Comparison of ENCODE assay signal across 15 cellular contexts in genomic region chr9:121639619-121640018, GRCh38. TPM values are rescaled to one million over a fixed set of nuclear protein-coding genes. Genes with fewer than 3 reads are reported as not detected.
"Had no signal": no experiment of that assay in that cellular context is flagged by ENCODE, and none has a peak within 500 bp of the region (broad histone marks: within the 10 kb centered on the region; RNA-seq: fewer than 3 reads in every experiment).

No MANE protein-coding gene starts in this region.

- H3K36me3 ChIP-seq: thyroid gland, upper lobe of left lung, vagina, WERI-Rb-1 had no signal

- H3K9me3 Mint-ChIP-seq: stimulated activated naive CD8-positive, alpha-beta T cell treated with anti-CD3 and anti-CD28 coated beads, Interleukin-15, Interleukin-2, amounts not matched to agents 100 ng/mL and 50 ng/mL, for 24 hours had no signal

- DNase-seq: activated effector memory CD4-positive, alpha-beta T cell treated with Interleukin-2 at 50 U/mL for 16 hours; cortex of kidney; T-helper 17 cell; T1000 had no signal

- H3K27me3 ChIP-seq: body of pancreas, thyroid gland, upper lobe of left lung, vagina had no signal

- H3K4me3 Mint-ChIP-seq: activated naive CD8-positive, alpha-beta T cell; naive thymus-derived CD4-positive, alpha-beta T cell; stimulated activated naive CD8-positive, alpha-beta T cell treated with anti-CD3 and anti-CD28 coated beads, Interleukin-15, Interleukin-2, amounts not matched to agents 100 ng/mL and 50 ng/mL, for 24 hours; T-helper 17 cell had no signal

- H3K9me3 ChIP-seq: body of pancreas, thyroid gland, upper lobe of left lung, vagina had no signal

- ATAC-seq: activated CD4-positive, CD25-positive, alpha-beta regulatory T cell treated with anti-CD3 and anti-CD28 coated beads, Interleukin-2, amount 50 U/mL, for 24 hours; naive thymus-derived CD4-positive, alpha-beta T cell; T-helper 17 cell had no signal

- H3K27me3 Mint-ChIP-seq: activated naive CD8-positive, alpha-beta T cell; stimulated activated naive CD8-positive, alpha-beta T cell treated with anti-CD3 and anti-CD28 coated beads, Interleukin-15, Interleukin-2, amounts not matched to agents 100 ng/mL and 50 ng/mL, for 24 hours had no signal

- H3K36me3 Mint-ChIP-seq: activated naive CD8-positive, alpha-beta T cell; naive thymus-derived CD4-positive, alpha-beta T cell had no signal

- H3K27ac Mint-ChIP-seq: activated naive CD8-positive, alpha-beta T cell; naive thymus-derived CD4-positive, alpha-beta T cell; stimulated activated naive CD8-positive, alpha-beta T cell treated with anti-CD3 and anti-CD28 coated beads, Interleukin-15, Interleukin-2, amounts not matched to agents 100 ng/mL and 50 ng/mL, for 24 hours; T-helper 17 cell had no signal

- H3K27ac ChIP-seq: thyroid gland, upper lobe of left lung, vagina, WERI-Rb-1 had no signal

- H3K4me3 ChIP-seq: body of pancreas, thyroid gland, upper lobe of left lung, vagina had no signal

- FAIRE-seq: frontal cortex, islet of Langerhans had no signal

RNA-seq across cellular contexts. Expression of gene DAB2IP, which starts 11.8 kb away (rescaled TPM):
- total RNA-seq: T-helper 17 cell had no signal
- polyA plus RNA-seq: naive thymus-derived CD4-positive, alpha-beta T cell had no signal
